ENCODE assay signal across 8 cellular contexts in genomic region chr17:40433551-40434384, GRCh38. TPM values are rescaled to one million over a fixed set of nuclear protein-coding genes. Genes with fewer than 3 reads are reported as not detected.
DNase-seq lines count a peak whose midpoint lies in the region; ATAC-seq and TF ChIP-seq lines count a peak whose summit lies in the region.

No MANE protein-coding gene starts in this region.

- no peaks in the 10 kb centered on the region for H3K36me3 ChIP-seq in Caco-2 (ENCODE audit: control insufficient read depth, insufficient read depth, low read length)

- peaks cover 6% of the 10 kb centered on the region for H3K9me3 ChIP-seq in Caco-2

- H3K27me3 ChIP-seq in Caco-2 (replicated peaks; ENCODE audit: control insufficient read depth, insufficient read depth, low read length) (no peaks in the 10 kb centered on the region), HL-60 (ENCODE audit: insufficient read depth, poor library complexity, severe bottlenecking) (no peaks in the 10 kb centered on the region)

- CTCF ChIA-PET in Caco-2 (lab: Charles Lee): interaction anchor here (1.5 kb wide), 1 partner anchor 10 kb away, joined by 5 read pairs; the partner anchor contains the start of gene IGFBP4

- no peak overlapping the region for H3K27ac ChIP-seq in HL-60 (replicated peaks)

- intact Hi-C loops in Caco-2 (cut with micrococcal nuclease; ENCODE audit: unreplicated experiment): no loop called here

- no peaks in the 10 kb centered on the region for H3K4me1 ChIP-seq in Caco-2

- POLR2A ChIA-PET in Caco-2 (lab: Charles Lee): no interaction called here

- BruUV-seq in Caco-2 (replicated peaks; lab: Mats Ljungman, UMichigan): no TSS peak

- no peak overlapping the region for H3K4me3 ChIP-seq in Caco-2 (ENCODE audit: low read depth, low read length)
- no peak overlapping the region for H3K4me3 ChIP-seq in HL-60 (replicated peaks; ENCODE audit: insufficient read depth, low read length)

- ATAC-seq in activated T-helper 17 cell treated with anti-CD3 and anti-CD28 coated beads, Interleukin-2, amount 50 U/mL, for 72 hours (replicated peaks): peak; percentile 45
- ATAC-seq in left lobe of liver (peak; percentile 79), HG03175 (IDR thresholded peaks at IDR 0.05; ENCODE audit: unreplicated experiment) (no peak), HG02588 (IDR thresholded peaks at IDR 0.05; ENCODE audit: unreplicated experiment) (no peak), HG03457 (IDR thresholded peaks at IDR 0.05; ENCODE audit: unreplicated experiment) (no peak)

- H3K27me3 Mint-ChIP-seq in Caco-2 (ENCODE audit: insufficient read depth, unreplicated experiment): no peaks in the 10 kb centered on the region
- no peaks in the 10 kb centered on the region for H3K27me3 Mint-ChIP-seq in activated T-helper 17 cell treated with anti-CD3 and anti-CD28 coated beads, Interleukin-2, amount 50 U/mL, for 72 hours

- peaks cover 5% of the 10 kb centered on the region for H3K36me3 Mint-ChIP-seq in Caco-2 (ENCODE audit: insufficient read depth, unreplicated experiment)
- no peaks in the 10 kb centered on the region for H3K36me3 Mint-ChIP-seq in activated T-helper 17 cell treated with anti-CD3 and anti-CD28 coated beads, Interleukin-2, amount 50 U/mL, for 72 hours (ENCODE audit: low read depth)

- no peak overlapping the region for H3K4me3 Mint-ChIP-seq in Caco-2 (ENCODE audit: unreplicated experiment)
- no peak overlapping the region for H3K4me3 Mint-ChIP-seq in activated T-helper 17 cell treated with anti-CD3 and anti-CD28 coated beads, Interleukin-2, amount 50 U/mL, for 72 hours

- DNase-seq in Caco-2: peak in 1 of 2 experiments; percentile 56
- peak in 1 of 2 experiments; percentile 22 for DNase-seq in HL-60 (ENCODE audit: low read depth in 1 of 2, low spot score in 1 of 2)
- DNase-seq in left lobe of liver (ENCODE audit: low spot score): peak; percentile 43
- no peak for DNase-seq in OCI-M2 (lab: John Stamatoyannopoulos, UW; ENCODE audit: unreplicated experiment)

- H3K9me3 Mint-ChIP-seq in Caco-2 (ENCODE audit: unreplicated experiment): no peaks in the 10 kb centered on the region
- no peaks in the 10 kb centered on the region for H3K9me3 Mint-ChIP-seq in activated T-helper 17 cell treated with anti-CD3 and anti-CD28 coated beads, Interleukin-2, amount 50 U/mL, for 72 hours

- no peak overlapping the region for H3K27ac Mint-ChIP-seq in Caco-2 (ENCODE audit: unreplicated experiment)
- H3K27ac Mint-ChIP-seq in activated T-helper 17 cell treated with anti-CD3 and anti-CD28 coated beads, Interleukin-2, amount 50 U/mL, for 72 hours: no peak overlapping the region

- peak; percentile 68 to 70 for TF ChIP-seq CTCF in Caco-2 (IDR thresholded peaks at IDR 0.05; ENCODE audit: insufficient read depth in 1 of 2, low read depth in 1 of 2, low read length in 1 of 2, severe bottlenecking in 1 of 2, unreplicated experiment in 1 of 2)
- peak; percentile 56 for TF ChIP-seq CTCF in HL-60 (IDR thresholded peaks at IDR 0.05; ENCODE audit: insufficient read depth, low read length)

- peaks cover 11% of the 10 kb centered on the region for H3K4me1 Mint-ChIP-seq in Caco-2 (ENCODE audit: low read depth, unreplicated experiment)
- H3K4me1 Mint-ChIP-seq in activated T-helper 17 cell treated with anti-CD3 and anti-CD28 coated beads, Interleukin-2, amount 50 U/mL, for 72 hours: no peaks in the 10 kb centered on the region

RNA-seq across cellular contexts. Expression of gene IGFBP4, which starts 9.5 kb away (rescaled TPM):
- total RNA-seq in Caco-2 (2022) (35.7 and 49.1 TPM in 2 replicates), left lobe of liver (501 TPM)
- total RNA-seq in activated T-helper 17 cell treated with anti-CD3 and anti-CD28 coated beads, Interleukin-2, amount 50 U/mL, for 72 hours: 10 to 100 TPM in 1 of 2 donors, 1 to 10 TPM in 1; 5.3 to 33.8 TPM

RNA-seq across cellular contexts. Expression of gene TOP2A, which starts 16.1 kb away (rescaled TPM):
- total RNA-seq in Caco-2 (2022) (226 and 237 TPM in 2 replicates), left lobe of liver (1.8 TPM)
- 100 to 1,000 TPM; 230 to 257 TPM for total RNA-seq in activated T-helper 17 cell treated with anti-CD3 and anti-CD28 coated beads, Interleukin-2, amount 50 U/mL, for 72 hours

Comparison
In these comparisons a context has a peak if more than half of its experiments do, and no peak if none do; other contexts are left out.
1. ATAC-seq: peak in activated T-helper 17 cell treated with anti-CD3 and anti-CD28 coated beads, Interleukin-2, amount 50 U/mL, for 72 hours (single experiment) and left lobe of liver (single experiment); none in HG03175 (single experiment), HG02588 (single experiment) and HG03457 (single experiment).
2. RNA of gene IGFBP4, which starts 9.5 kb away (total RNA-seq): 501 TPM in left lobe of liver (single experiment); 35.7 to 49.1 TPM in Caco-2 and 5.3 to 33.8 TPM in activated T-helper 17 cell treated with anti-CD3 and anti-CD28 coated beads, Interleukin-2, amount 50 U/mL, for 72 hours; every median in the first group is over 10 times any median in the second.
3. RNA of gene TOP2A, which starts 16.1 kb away (total RNA-seq): 230 to 257 TPM in activated T-helper 17 cell treated with anti-CD3 and anti-CD28 coated beads, Interleukin-2, amount 50 U/mL, for 72 hours and 226 to 237 TPM in Caco-2; 1.8 TPM in left lobe of liver (single experiment); every median in the first group is over 10 times any median in the second.